9 cellular contexts compared by ENCODE assay signal in the genomic region with DNA sequence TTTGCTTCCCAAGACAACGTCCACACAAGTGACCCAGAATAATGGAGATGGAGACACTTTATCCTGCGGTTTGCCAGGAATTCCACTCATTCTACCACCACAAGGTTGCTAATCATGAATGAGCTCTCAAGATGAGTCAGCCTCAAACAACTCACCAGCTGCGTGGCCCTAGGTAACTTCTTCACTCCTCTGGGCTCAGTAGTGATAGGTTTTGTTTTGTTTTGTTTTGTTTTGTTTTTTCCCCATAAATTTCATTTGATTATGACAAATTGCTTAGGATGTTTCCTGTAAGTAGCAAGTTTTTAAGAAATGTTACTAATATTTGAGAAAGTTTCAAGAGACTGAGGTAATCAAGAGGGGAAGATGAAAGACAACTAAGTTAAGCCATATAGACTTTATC.
DNase-seq lines count a peak whose midpoint lies in the region; ATAC-seq and TF ChIP-seq lines count a peak whose summit lies in the region.
"Had no signal": no experiment of that assay in that cellular context is flagged by ENCODE, and none has a peak within 500 bp of the region (broad histone marks: within the 10 kb centered on the region; RNA-seq: fewer than 3 reads in every experiment).

No MANE protein-coding gene starts in this region.

- DNase-seq in DMS79 treated with DMSO at 0.1 percent for 48 hours (lab: John Stamatoyannopoulos, UW): peak; percentile 58
- no peak for DNase-seq in SK-N-SH
- peak; percentile 92 for DNase-seq in islet precursor cell
- DNase-seq in retina: no peak
- no peak for DNase-seq in NOMO-1 treated with dmso at 0.1 percent for 144 hours (lab: John Stamatoyannopoulos, UW; ENCODE audit: unreplicated experiment)

- H3K9ac ChIP-seq in SK-N-SH: peak overlapping the region; percentile 76

- POLR2A ChIA-PET in SK-N-SH (lab: Yijun Ruan, JAX): no interaction called here

- no peaks in the 10 kb centered on the region for H3K9me3 ChIP-seq in SK-N-SH
- H3K9me3 ChIP-seq: neutrophil had no signal

- H3K4me2 ChIP-seq in SK-N-SH: peak overlapping the region; percentile 75

- H3K4me3 ChIP-seq in SK-N-SH (ENCODE audit: low read depth in 2 of 2, low read length in 1 of 2): peak overlapping the region; percentile 13 to 33; a peak in 2 of 4 replicates

- H3K4me1 ChIP-seq in SK-N-SH (ENCODE audit: control insufficient read depth in 1 of 2, insufficient read depth in 2 of 2, low read depth in 1 of 2, low read length in 1 of 2): peaks cover 4 to 35% of the 10 kb centered on the region in 2 experiments; a peak in 3 of 4 replicates

- no peaks in the 10 kb centered on the region for H3K9me2 ChIP-seq in SK-N-SH

- H3K27ac ChIP-seq in SK-N-SH (ENCODE audit: low read depth in 2 of 2, low read length in 1 of 2): peak overlapping the region; percentile 78 to 100; a peak in 3 of 4 replicates
- H3K27ac ChIP-seq: neutrophil had no signal

- no peak for TF ChIP-seq CTCF in SK-N-SH (IDR thresholded peaks at IDR 0.05)

- peaks cover 31% of the 10 kb centered on the region for H3F3A ChIP-seq in SK-N-SH (replicated peaks; ENCODE audit: insufficient read depth)

- no peaks in the 10 kb centered on the region for H4K20me1 ChIP-seq in SK-N-SH (ENCODE audit: insufficient read depth)

- peak; percentile 57 for ATAC-seq in HG02852 (IDR thresholded peaks at IDR 0.05; ENCODE audit: unreplicated experiment)
- ATAC-seq in HG03520 (IDR thresholded peaks at IDR 0.05; ENCODE audit: unreplicated experiment): no peak
- no peak for ATAC-seq in GM21737 (IDR thresholded peaks at IDR 0.05; ENCODE audit: unreplicated experiment)

- no peak overlapping the region for H2AFZ ChIP-seq in SK-N-SH (ENCODE audit: low read depth)

- WGBS in SK-N-SH (ENCODE audit: low lambda C conversion rate): 17% methylated on average over 3 of the region's 3 CpGs

- TF ChIP-seq RAD21 in SK-N-SH (IDR thresholded peaks at IDR 0.05; ENCODE audit: low read length): no peak

- H3K36me3 ChIP-seq in SK-N-SH (replicated peaks in 1 of 2; ENCODE audit: control insufficient read depth in 1 of 2, insufficient read depth in 2 of 2, low read length in 1 of 2): no peaks in the 10 kb centered on the region
- H3K36me3 ChIP-seq: neutrophil had no signal

- CTCF ChIA-PET in SK-N-SH (lab: Yijun Ruan, JAX): interaction anchor here (1.7 kb wide), 1 partner anchor 110 kb away, joined by 4 read pairs; no protein-coding TSS in a partner anchor

- peaks cover 34% of the 10 kb centered on the region for H3K79me2 ChIP-seq in SK-N-SH (ENCODE audit: insufficient read depth)

- no peaks in the 10 kb centered on the region for H3K27me3 ChIP-seq in SK-N-SH (ENCODE audit: insufficient read depth)
- H3K27me3 ChIP-seq: neutrophil had no signal

- TF ChIP-seq EP300 in SK-N-SH (IDR thresholded peaks at IDR 0.05; ENCODE audit: borderline replicate concordance in 1 of 2, low read depth in 1 of 2, low read length in 1 of 2): peak in 1 of 2 experiments; percentile 90; a peak in 2 of 4 replicates

TF ChIP-seq in SK-N-SH, 30 proteins besides CTCF, POLR2A, EP300 and RAD21 (continues in another document):
- TF ChIP-seq TCF12 (IDR thresholded peaks at IDR 0.05) (peak; percentile 88), NRF1 (IDR thresholded peaks at IDR 0.05; ENCODE audit: low read depth, low read length) (no peak), CHD2 (IDR thresholded peaks at IDR 0.05; ENCODE audit: low read length, partially characterized antibody) (no peak), MXI1 (IDR thresholded peaks at IDR 0.05; ENCODE audit: low read depth, low read length) (no peak), TEAD4 (IDR thresholded peaks at IDR 0.05; ENCODE audit: borderline replicate concordance, insufficient read depth) (peak; percentile 96), GATA2 (CRISPR knock-in tag; IDR thresholded peaks at IDR 0.05) (no peak), EZH2phosphoT487 (IDR thresholded peaks at IDR 0.05; ENCODE audit: borderline replicate concordance, low read depth) (no peak), NFIC (IDR thresholded peaks at IDR 0.05; ENCODE audit: borderline replicate concordance) (peak; percentile 66; the same call in 1 of the 2 replicates), FOXM1 (IDR thresholded peaks at IDR 0.05; ENCODE audit: low read depth) (no peak), JUND (IDR thresholded peaks at IDR 0.05) (peak; percentile 93), RFX5 (IDR thresholded peaks at IDR 0.05; ENCODE audit: low read length) (no peak), FOXJ3 (CRISPR knock-in tag; IDR thresholded peaks at IDR 0.05) (no peak), FOSL2 (IDR thresholded peaks at IDR 0.05; ENCODE audit: borderline replicate concordance, low read depth) (peak; percentile 92), YY1 (IDR thresholded peaks at IDR 0.05; ENCODE audit: low read depth) (no peak), RXRA (IDR thresholded peaks at IDR 0.05; ENCODE audit: borderline replicate concordance, low read depth) (peak; percentile 63; the same call in 1 of the 2 replicates), SIN3A (IDR thresholded peaks at IDR 0.05; ENCODE audit: borderline replicate concordance, low read depth, low read length) (peak; percentile 36; the same call in 1 of the 2 replicates), ELF1 (IDR thresholded peaks at IDR 0.05) (no peak), POLR2AphosphoS5 (IDR thresholded peaks at IDR 0.05; ENCODE audit: low read depth, low read length) (peak; percentile 70; the same call in 1 of the 2 replicates)
- TF ChIP-seq, protein P1, sequence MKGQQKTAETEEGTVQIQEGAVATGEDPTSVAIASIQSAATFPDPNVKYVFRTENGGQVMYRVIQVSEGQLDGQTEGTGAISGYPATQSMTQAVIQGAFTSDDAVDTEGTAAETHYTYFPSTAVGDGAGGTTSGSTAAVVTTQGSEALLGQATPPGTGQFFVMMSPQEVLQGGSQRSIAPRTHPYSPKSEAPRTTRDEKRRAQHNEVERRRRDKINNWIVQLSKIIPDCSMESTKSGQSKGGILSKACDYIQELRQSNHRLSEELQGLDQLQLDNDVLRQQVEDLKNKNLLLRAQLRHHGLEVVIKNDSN (IDR thresholded peaks at IDR 0.05; ENCODE audit: borderline replicate concordance, low read depth): no peak
- TF ChIP-seq, protein P2, sequence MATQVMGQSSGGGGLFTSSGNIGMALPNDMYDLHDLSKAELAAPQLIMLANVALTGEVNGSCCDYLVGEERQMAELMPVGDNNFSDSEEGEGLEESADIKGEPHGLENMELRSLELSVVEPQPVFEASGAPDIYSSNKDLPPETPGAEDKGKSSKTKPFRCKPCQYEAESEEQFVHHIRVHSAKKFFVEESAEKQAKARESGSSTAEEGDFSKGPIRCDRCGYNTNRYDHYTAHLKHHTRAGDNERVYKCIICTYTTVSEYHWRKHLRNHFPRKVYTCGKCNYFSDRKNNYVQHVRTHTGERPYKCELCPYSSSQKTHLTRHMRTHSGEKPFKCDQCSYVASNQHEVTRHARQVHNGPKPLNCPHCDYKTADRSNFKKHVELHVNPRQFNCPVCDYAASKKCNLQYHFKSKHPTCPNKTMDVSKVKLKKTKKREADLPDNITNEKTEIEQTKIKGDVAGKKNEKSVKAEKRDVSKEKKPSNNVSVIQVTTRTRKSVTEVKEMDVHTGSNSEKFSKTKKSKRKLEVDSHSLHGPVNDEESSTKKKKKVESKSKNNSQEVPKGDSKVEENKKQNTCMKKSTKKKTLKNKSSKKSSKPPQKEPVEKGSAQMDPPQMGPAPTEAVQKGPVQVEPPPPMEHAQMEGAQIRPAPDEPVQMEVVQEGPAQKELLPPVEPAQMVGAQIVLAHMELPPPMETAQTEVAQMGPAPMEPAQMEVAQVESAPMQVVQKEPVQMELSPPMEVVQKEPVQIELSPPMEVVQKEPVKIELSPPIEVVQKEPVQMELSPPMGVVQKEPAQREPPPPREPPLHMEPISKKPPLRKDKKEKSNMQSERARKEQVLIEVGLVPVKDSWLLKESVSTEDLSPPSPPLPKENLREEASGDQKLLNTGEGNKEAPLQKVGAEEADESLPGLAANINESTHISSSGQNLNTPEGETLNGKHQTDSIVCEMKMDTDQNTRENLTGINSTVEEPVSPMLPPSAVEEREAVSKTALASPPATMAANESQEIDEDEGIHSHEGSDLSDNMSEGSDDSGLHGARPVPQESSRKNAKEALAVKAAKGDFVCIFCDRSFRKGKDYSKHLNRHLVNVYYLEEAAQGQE (IDR thresholded peaks at IDR 0.05; ENCODE audit: low read depth, low read length): no peak
- TF ChIP-seq, protein P3, sequence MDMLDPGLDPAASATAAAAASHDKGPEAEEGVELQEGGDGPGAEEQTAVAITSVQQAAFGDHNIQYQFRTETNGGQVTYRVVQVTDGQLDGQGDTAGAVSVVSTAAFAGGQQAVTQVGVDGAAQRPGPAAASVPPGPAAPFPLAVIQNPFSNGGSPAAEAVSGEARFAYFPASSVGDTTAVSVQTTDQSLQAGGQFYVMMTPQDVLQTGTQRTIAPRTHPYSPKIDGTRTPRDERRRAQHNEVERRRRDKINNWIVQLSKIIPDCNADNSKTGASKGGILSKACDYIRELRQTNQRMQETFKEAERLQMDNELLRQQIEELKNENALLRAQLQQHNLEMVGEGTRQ (IDR thresholded peaks at IDR 0.05; ENCODE audit: borderline replicate concordance, low read depth, low read length): no peak
- TF ChIP-seq, protein P4, sequence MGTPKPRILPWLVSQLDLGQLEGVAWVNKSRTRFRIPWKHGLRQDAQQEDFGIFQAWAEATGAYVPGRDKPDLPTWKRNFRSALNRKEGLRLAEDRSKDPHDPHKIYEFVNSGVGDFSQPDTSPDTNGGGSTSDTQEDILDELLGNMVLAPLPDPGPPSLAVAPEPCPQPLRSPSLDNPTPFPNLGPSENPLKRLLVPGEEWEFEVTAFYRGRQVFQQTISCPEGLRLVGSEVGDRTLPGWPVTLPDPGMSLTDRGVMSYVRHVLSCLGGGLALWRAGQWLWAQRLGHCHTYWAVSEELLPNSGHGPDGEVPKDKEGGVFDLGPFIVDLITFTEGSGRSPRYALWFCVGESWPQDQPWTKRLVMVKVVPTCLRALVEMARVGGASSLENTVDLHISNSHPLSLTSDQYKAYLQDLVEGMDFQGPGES (IDR thresholded peaks at IDR 0.05; ENCODE audit: low read depth, low read length): no peak
- TF ChIP-seq, protein P5, sequence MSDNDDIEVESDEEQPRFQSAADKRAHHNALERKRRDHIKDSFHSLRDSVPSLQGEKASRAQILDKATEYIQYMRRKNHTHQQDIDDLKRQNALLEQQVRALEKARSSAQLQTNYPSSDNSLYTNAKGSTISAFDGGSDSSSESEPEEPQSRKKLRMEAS (IDR thresholded peaks at IDR 0.05; ENCODE audit: low read depth): peak; percentile 56

Comparison
In these comparisons a context has a peak if more than half of its experiments do, and no peak if none do; other contexts are left out.
1. DNase-seq: peak in DMS79 treated with DMSO at 0.1 percent for 48 hours (single experiment) and islet precursor cell (single experiment); none in SK-N-SH (single experiment), retina (single experiment) and NOMO-1 treated with dmso at 0.1 percent for 144 hours (single experiment).